Comparison of ENCODE assay signal across 8 cellular contexts in genomic region chr11:206516-207212, GRCh38.
DNase-seq lines count a peak whose midpoint lies in the region; ATAC-seq and TF ChIP-seq lines count a peak whose summit lies in the region.

No MANE protein-coding gene starts in this region.

- no peaks in the 10 kb centered on the region for H3K27me3 Mint-ChIP-seq in nephron progenitor cell (ENCODE audit: low read depth, poor library complexity)

- no peaks in the 10 kb centered on the region for H3K9me3 Mint-ChIP-seq in nephron progenitor cell

- peak; percentile 3 for ATAC-seq in HG02943 (IDR thresholded peaks at IDR 0.05; ENCODE audit: low read depth, unreplicated experiment)

- TF ChIP-seq CTCF in nephron progenitor cell (IDR thresholded peaks at IDR 0.05), result no peak

- peak overlapping the region; percentile 29 for H3K27ac Mint-ChIP-seq in nephron progenitor cell

- peak overlapping the region; percentile 97 for H3K4me3 Mint-ChIP-seq in nephron progenitor cell

- H3K36me3 Mint-ChIP-seq in nephron progenitor cell (ENCODE audit: low read depth), result peaks cover 18% of the 10 kb centered on the region

- H3K4me1 Mint-ChIP-seq in nephron progenitor cell, result peaks cover 34% of the 10 kb centered on the region

- no peak for TF ChIP-seq POLR2A in erythroblast (IDR thresholded peaks at IDR 0.05; ENCODE audit: low read length)

- peak; percentile 48 for DNase-seq in EH (ENCODE audit: low read depth)
- peak; percentile 49 for DNase-seq in UCSD-AML1 (lab: John Stamatoyannopoulos, UW; ENCODE audit: unreplicated experiment)
- DNase-seq in erythroblast (lab: John Stamatoyannopoulos, UW), result peak; percentile 67 to 69
- no peak for DNase-seq in nephron progenitor cell
- DNase-seq in NCI-H526 treated with DMSO at 0.1 percent for 48 hours (lab: John Stamatoyannopoulos, UW), result no peak
- no peak for DNase-seq in SIG-M5 treated with dmso at 0.1 percent for 504 hours (lab: John Stamatoyannopoulos, UW; ENCODE audit: unreplicated experiment)
- DNase-seq in NCI-H69 (lab: John Stamatoyannopoulos, UW), result no peak

Comparison
In these comparisons a context has a peak if more than half of its experiments do, and no peak if none do; other contexts are left out.
1. DNase-seq: peak in EH (single experiment), UCSD-AML1 (single experiment) and erythroblast (2 of 2); none in nephron progenitor cell (single experiment), NCI-H526 treated with DMSO at 0.1 percent for 48 hours (single experiment), SIG-M5 treated with dmso at 0.1 percent for 504 hours (single experiment) and NCI-H69 (single experiment).